In genomic region chr16:1533443-1533951, GRCh38 we compare ENCODE assay signal across 8 cellular contexts. TPM values are rescaled to one million over a fixed set of nuclear protein-coding genes. Genes with fewer than 3 reads are reported as not detected.
DNase-seq lines count a peak whose midpoint lies in the region; ATAC-seq and TF ChIP-seq lines count a peak whose summit lies in the region.

Gene TMEM204 (plus strand): TSS chr16:1533666. CDS start chr16:1534276, 610 bp downstream.

- DNase-seq in GM20000 (ENCODE audit: low spot score), result peak; percentile 38
- peak; percentile 76 for DNase-seq in activated naive CD4-positive, alpha-beta T cell treated with anti-CD3 and anti-CD28 coated beads, Interleukin-2, amount 10 ng/mL, durations not matched to agents 7 days and 5 days
- peak; percentile 87 for DNase-seq in right atrium auricular region (ENCODE audit: low spot score)
- peak; percentile 86 for DNase-seq in spleen
- DNase-seq in Caco-2, result no peak
- DNase-seq in HK-2 (ENCODE audit: unreplicated experiment), result no peak
- DNase-seq in neural progenitor cell (ENCODE audit: low spot score), result no peak

- H2AFZ ChIP-seq in neural progenitor cell (replicated peaks), result no peak within 1 kb of the TSS

- H3K4me1 Mint-ChIP-seq in activated naive CD4-positive, alpha-beta T cell treated with anti-CD3 and anti-CD28 coated beads, Interleukin-2, amount 10 ng/mL, durations not matched to agents 7 days and 5 days, result peaks cover 54% of the 10 kb centered on the region
- H3K4me1 Mint-ChIP-seq in Caco-2 (ENCODE audit: low read depth, unreplicated experiment) (no peaks in the 10 kb centered on the region), neural progenitor cell (peaks cover 7% of the 10 kb centered on the region)

- POLR2A ChIA-PET in Caco-2 (lab: Charles Lee), result no interaction called here

- H3K36me3 ChIP-seq in right atrium auricular region (peaks cover 20% of the 10 kb centered on the region), spleen (peaks cover 0 to 32% (median 11%) of the 10 kb centered on the region in 6 donors), Caco-2 (ENCODE audit: control insufficient read depth, insufficient read depth, low read length) (no peaks in the 10 kb centered on the region), neural progenitor cell (no peaks in the 10 kb centered on the region)

- H3K4me3 ChIP-seq in right atrium auricular region, result peak within 1 kb of the TSS; percentile 56 to 66
- H3K4me3 ChIP-seq in spleen, result peak within 1 kb of the TSS; percentile 50 to 86 (median 62)
- H3K4me3 ChIP-seq in Caco-2 (ENCODE audit: low read depth, low read length), result no peak within 1 kb of the TSS
- H3K4me3 ChIP-seq in neural progenitor cell, result no peak within 1 kb of the TSS

- H3K36me3 Mint-ChIP-seq in activated naive CD4-positive, alpha-beta T cell treated with anti-CD3 and anti-CD28 coated beads, Interleukin-2, amount 10 ng/mL, durations not matched to agents 7 days and 5 days, result peaks cover 39% of the 10 kb centered on the region
- H3K36me3 Mint-ChIP-seq in Caco-2 (ENCODE audit: insufficient read depth, unreplicated experiment) (no peaks in the 10 kb centered on the region), neural progenitor cell (peaks cover 4% of the 10 kb centered on the region)

- no peak within 1 kb of the TSS for H3K9ac ChIP-seq in neural progenitor cell

- H3K4me3 Mint-ChIP-seq in activated naive CD4-positive, alpha-beta T cell treated with anti-CD3 and anti-CD28 coated beads, Interleukin-2, amount 10 ng/mL, durations not matched to agents 7 days and 5 days, result peak within 1 kb of the TSS; percentile 100
- H3K4me3 Mint-ChIP-seq in Caco-2 (ENCODE audit: unreplicated experiment) (no peak within 1 kb of the TSS), neural progenitor cell (no peak within 1 kb of the TSS)

- H3K9me3 Mint-ChIP-seq in activated naive CD4-positive, alpha-beta T cell treated with anti-CD3 and anti-CD28 coated beads, Interleukin-2, amount 10 ng/mL, durations not matched to agents 7 days and 5 days, result no peaks in the 10 kb centered on the region
- H3K9me3 Mint-ChIP-seq in Caco-2 (ENCODE audit: unreplicated experiment) (no peaks in the 10 kb centered on the region), neural progenitor cell (no peaks in the 10 kb centered on the region)

- TF ChIP-seq POLR2A in spleen (IDR thresholded peaks at IDR 0.05), result peak in 2 of 3 donors; percentile 52 to 66

- intact Hi-C loops in spleen (cut with DNase I; ENCODE audit: low total_unique reads) (no loop called here), Caco-2 (cut with micrococcal nuclease; ENCODE audit: unreplicated experiment) (no loop called here)

- BruUV-seq in Caco-2 (replicated peaks; lab: Mats Ljungman, UMichigan), result no TSS peak

- ATAC-seq in GM21423 (IDR thresholded peaks at IDR 0.05; ENCODE audit: unreplicated experiment), result no peak

- H3K27ac Mint-ChIP-seq in activated naive CD4-positive, alpha-beta T cell treated with anti-CD3 and anti-CD28 coated beads, Interleukin-2, amount 10 ng/mL, durations not matched to agents 7 days and 5 days, result peak within 1 kb of the TSS; percentile 94
- H3K27ac Mint-ChIP-seq in Caco-2 (ENCODE audit: unreplicated experiment) (no peak within 1 kb of the TSS), neural progenitor cell (no peak within 1 kb of the TSS)

- peak within 1 kb of the TSS; percentile 88 to 96 for H3K27ac ChIP-seq in right atrium auricular region
- peak within 1 kb of the TSS; percentile 79 to 95 (median 90) for H3K27ac ChIP-seq in spleen
- H3K27ac ChIP-seq in neural progenitor cell, result no peak within 1 kb of the TSS

- 7 to 13% (median 12%) methylated on average over 13 to 27 of the region's 27 CpGs for WGBS in spleen, 5 donors

- peaks cover 4% of the 10 kb centered on the region for H4K20me1 ChIP-seq in neural progenitor cell (ENCODE audit: low read depth)

- H3K4me1 ChIP-seq in right atrium auricular region (peaks cover 3 to 71% of the 10 kb centered on the region in 2 donors), spleen (peaks cover 34 to 93% (median 74%) of the 10 kb centered on the region in 6 donors), Caco-2 (no peaks in the 10 kb centered on the region), neural progenitor cell (no peaks in the 10 kb centered on the region)

- H3K9me3 ChIP-seq in right atrium auricular region (no peaks in the 10 kb centered on the region), spleen (no peaks in the 10 kb centered on the region), Caco-2 (no peaks in the 10 kb centered on the region), neural progenitor cell (ENCODE audit: low read depth) (no peaks in the 10 kb centered on the region)

- TF ChIP-seq CTCF in GM20000 (IDR thresholded peaks at IDR 0.05; ENCODE audit: extremely low read depth, missing control alignments) (no peak), right atrium auricular region (IDR thresholded peaks at IDR 0.05) (no peak), spleen (IDR thresholded peaks at IDR 0.05 in 8 of 11, conservative IDR thresholded peaks at IDR 0.05 in 3 of 11) (no peak), Caco-2 (IDR thresholded peaks at IDR 0.05; ENCODE audit: insufficient read depth in 1 of 2, low read depth in 1 of 2, low read length in 1 of 2, severe bottlenecking in 1 of 2, unreplicated experiment in 1 of 2) (no peak), neural progenitor cell (IDR thresholded peaks at IDR 0.05) (no peak)

- H3F3A ChIP-seq in neural progenitor cell (ENCODE audit: low read depth), result no peaks in the 10 kb centered on the region

- no peaks in the 10 kb centered on the region for H3K27me3 Mint-ChIP-seq in activated naive CD4-positive, alpha-beta T cell treated with anti-CD3 and anti-CD28 coated beads, Interleukin-2, amount 10 ng/mL, durations not matched to agents 7 days and 5 days
- H3K27me3 Mint-ChIP-seq in Caco-2 (ENCODE audit: insufficient read depth, unreplicated experiment) (no peaks in the 10 kb centered on the region), neural progenitor cell (ENCODE audit: insufficient read depth, low read depth) (no peaks in the 10 kb centered on the region)

- H3K27me3 ChIP-seq in right atrium auricular region (no peaks in the 10 kb centered on the region), spleen (replicated peaks in 1 of 7) (peaks cover 0 to 22% (median 5%) of the 10 kb centered on the region in 7 donors), Caco-2 (replicated peaks; ENCODE audit: control insufficient read depth, insufficient read depth, low read length) (no peaks in the 10 kb centered on the region), neural progenitor cell (no peaks in the 10 kb centered on the region)

- CTCF ChIA-PET in activated naive CD4-positive, alpha-beta T cell treated with anti-CD3 and anti-CD28 coated beads, Interleukin-2, amount 10 ng/mL, durations not matched to agents 7 days and 5 days (lab: Charles Lee), result no interaction called here
- CTCF ChIA-PET in Caco-2 (lab: Charles Lee), result no interaction called here

- no peaks in the 10 kb centered on the region for H3K79me2 ChIP-seq in neural progenitor cell (ENCODE audit: low read depth)

- no peak within 1 kb of the TSS for H3K4me2 ChIP-seq in neural progenitor cell

RNA-seq across cellular contexts. Expression of gene TMEM204, which starts in this region (rescaled TPM):
- total RNA-seq in right atrium auricular region (10 to 100 TPM; 35.1 to 42.2 TPM), spleen (10 to 100 TPM; 12.6 to 47.1 (median 26.9) TPM), Caco-2 (2022) (not detected in 2 replicates), neural progenitor cell (ENCODE audit: low replicate concordance) (not detected in 2 replicates)
- polyA plus RNA-seq in spleen, result 10 to 100 TPM; 10.1 to 21.0 (median 13.6) TPM

Comparison
In these comparisons a context has a peak if more than half of its experiments do, and no peak if none do; other contexts are left out.
1. RNA of gene TMEM204 (total RNA-seq): 35.1 to 42.2 TPM in right atrium auricular region and 12.6 to 47.1 TPM in spleen; not detected in Caco-2 and not detected in neural progenitor cell; every median in the first group is over 10 times any median in the second.
2. DNase-seq: peak in GM20000 (single experiment), activated naive CD4-positive, alpha-beta T cell treated with anti-CD3 and anti-CD28 coated beads, Interleukin-2, amount 10 ng/mL, durations not matched to agents 7 days and 5 days (single experiment), right atrium auricular region (single experiment) and spleen (single experiment); none in Caco-2 (0 of 2), HK-2 (single experiment) and neural progenitor cell (single experiment).
3. H3K4me3 ChIP-seq: peak in right atrium auricular region (2 of 2) and spleen (8 of 8); none in Caco-2 (single experiment) and neural progenitor cell (single experiment).